ENCODE assay signal across 1 cellular context in the genomic region with DNA sequence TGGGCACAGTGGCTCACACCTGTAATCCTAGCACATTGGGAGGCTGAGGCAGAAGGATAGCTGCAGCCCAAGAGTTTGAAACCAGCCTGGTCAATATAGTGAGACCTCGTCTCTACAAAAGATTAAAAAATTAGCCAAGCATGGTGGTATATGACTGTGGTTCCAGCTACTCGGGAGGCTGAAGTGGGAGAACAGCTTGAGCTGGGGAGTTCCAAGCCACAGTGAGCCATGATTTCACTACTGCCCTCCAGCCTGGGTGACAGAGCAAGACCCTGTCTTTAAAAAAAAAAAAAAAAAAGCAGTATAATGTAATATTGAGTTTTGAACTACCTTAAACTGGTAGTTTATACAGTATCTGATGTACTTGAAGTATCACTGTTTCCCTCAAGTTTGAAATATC.
TF ChIP-seq lines count a peak whose summit lies in the region.

No MANE protein-coding gene starts in this region.

TF ChIP-seq in GM12878, 131 proteins besides CTCF, POLR2A, EP300 and RAD21 (continued from another document):
- no peak for TF ChIP-seq NR2F1 (conservative IDR thresholded peaks at IDR 0.05)
- TF ChIP-seq SUZ12 (IDR thresholded peaks at IDR 0.05; ENCODE audit: unreplicated experiment), result no peak
- TF ChIP-seq, protein P1, sequence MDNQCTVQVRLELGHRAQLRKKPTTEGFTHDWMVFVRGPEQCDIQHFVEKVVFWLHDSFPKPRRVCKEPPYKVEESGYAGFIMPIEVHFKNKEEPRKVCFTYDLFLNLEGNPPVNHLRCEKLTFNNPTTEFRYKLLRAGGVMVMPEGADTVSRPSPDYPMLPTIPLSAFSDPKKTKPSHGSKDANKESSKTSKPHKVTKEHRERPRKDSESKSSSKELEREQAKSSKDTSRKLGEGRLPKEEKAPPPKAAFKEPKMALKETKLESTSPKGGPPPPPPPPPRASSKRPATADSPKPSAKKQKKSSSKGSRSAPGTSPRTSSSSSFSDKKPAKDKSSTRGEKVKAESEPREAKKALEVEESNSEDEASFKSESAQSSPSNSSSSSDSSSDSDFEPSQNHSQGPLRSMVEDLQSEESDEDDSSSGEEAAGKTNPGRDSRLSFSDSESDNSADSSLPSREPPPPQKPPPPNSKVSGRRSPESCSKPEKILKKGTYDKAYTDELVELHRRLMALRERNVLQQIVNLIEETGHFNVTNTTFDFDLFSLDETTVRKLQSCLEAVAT (IDR thresholded peaks at IDR 0.05), result no peak
- no peak for TF ChIP-seq BHLHE40 (IDR thresholded peaks at IDR 0.05; ENCODE audit: borderline replicate concordance in 1 of 2, low read depth in 2 of 2, low read length in 1 of 2)
- no peak for TF ChIP-seq SUPT20H (IDR thresholded peaks at IDR 0.05; ENCODE audit: borderline replicate concordance, control insufficient read depth, low read depth, low read length)
- TF ChIP-seq WRNIP1 (IDR thresholded peaks at IDR 0.05; ENCODE audit: borderline replicate concordance, low read depth, low read length), result no peak
- TF ChIP-seq, protein P2, sequence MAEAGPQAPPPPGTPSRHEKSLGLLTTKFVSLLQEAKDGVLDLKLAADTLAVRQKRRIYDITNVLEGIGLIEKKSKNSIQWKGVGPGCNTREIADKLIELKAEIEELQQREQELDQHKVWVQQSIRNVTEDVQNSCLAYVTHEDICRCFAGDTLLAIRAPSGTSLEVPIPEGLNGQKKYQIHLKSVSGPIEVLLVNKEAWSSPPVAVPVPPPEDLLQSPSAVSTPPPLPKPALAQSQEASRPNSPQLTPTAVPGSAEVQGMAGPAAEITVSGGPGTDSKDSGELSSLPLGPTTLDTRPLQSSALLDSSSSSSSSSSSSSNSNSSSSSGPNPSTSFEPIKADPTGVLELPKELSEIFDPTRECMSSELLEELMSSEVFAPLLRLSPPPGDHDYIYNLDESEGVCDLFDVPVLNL (IDR thresholded peaks at IDR 0.05; ENCODE audit: low read depth, low read length), result no peak
- TF ChIP-seq DPF2 (IDR thresholded peaks at IDR 0.05), result no peak
- TF ChIP-seq KAT2A (conservative IDR thresholded peaks at IDR 0.05; ENCODE audit: control insufficient read depth, low read depth, low read length), result no peak
